In the genomic region with DNA sequence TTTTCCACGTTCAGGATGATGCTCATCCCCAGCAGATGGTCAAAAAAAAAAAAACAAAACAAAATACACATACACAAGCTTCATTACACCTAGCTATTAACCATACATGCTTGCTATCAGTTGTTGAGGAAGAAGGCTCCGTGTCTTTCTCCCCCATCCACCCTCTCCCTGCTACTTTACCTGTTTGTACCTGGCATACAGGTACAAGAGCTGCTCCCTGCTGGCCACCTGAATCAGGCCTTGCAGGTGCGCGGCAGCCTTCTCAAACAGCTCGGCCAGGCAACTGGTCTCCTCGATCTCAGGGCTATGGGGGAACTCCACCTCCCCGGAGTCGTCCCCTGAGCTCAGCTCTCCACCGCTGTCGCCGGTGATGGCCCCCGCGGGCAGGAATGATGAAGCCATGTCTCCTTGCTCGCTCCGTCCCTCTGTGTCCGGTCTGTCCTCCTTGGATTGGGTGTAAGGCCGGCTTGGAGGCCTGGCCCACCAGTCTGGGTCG, we compare ENCODE assay signal across 8 cellular contexts. TPM values are rescaled to one million over a fixed set of nuclear protein-coding genes. Genes with fewer than 3 reads are reported as not detected.
DNase-seq lines count a peak whose midpoint lies in the region; ATAC-seq and TF ChIP-seq lines count a peak whose summit lies in the region.

No MANE protein-coding gene starts in this region.

- H3K9me3 ChIP-seq in BLaER1 treated with 17β-estradiol and CSF1 and Interleukin-3, amounts not matched to agents 10 nM and 100 nM (replicated peaks in 1 of 11): no peaks in the 10 kb centered on the region
- H3K9me3 ChIP-seq in naive thymus-derived CD4-positive, alpha-beta T cell (ENCODE audit: control insufficient read depth in 2 of 3, low read length in 3 of 3): no peaks in the 10 kb centered on the region

- H3K27ac ChIP-seq in BLaER1 treated with 17β-estradiol and CSF1 and Interleukin-3, amounts not matched to agents 10 nM and 100 nM: peak overlapping the region; percentile 79 to 94 (median 89)
- H3K27ac ChIP-seq in naive thymus-derived CD4-positive, alpha-beta T cell (ENCODE audit: low read depth, low read length): peak overlapping the region; percentile 79

- peak; percentile 8 for TF ChIP-seq CTCF in choroid plexus epithelial cell (conservative IDR thresholded peaks at IDR 0.05; ENCODE audit: low read depth, low read length)

- H3K36me3 ChIP-seq in BLaER1 treated with 17β-estradiol and CSF1 and Interleukin-3, amounts not matched to agents 10 nM and 100 nM: peaks cover 5 to 32% (median 12%) of the 10 kb centered on the region in 11 experiments; a peak in 16 of 22 replicates
- H3K36me3 ChIP-seq in naive thymus-derived CD4-positive, alpha-beta T cell (ENCODE audit: control insufficient read depth in 2 of 3, insufficient read depth in 3 of 3, low read length in 3 of 3): peaks cover 0 to 4% (median 0%) of the 10 kb centered on the region in 3 experiments

- H3K9me3 Mint-ChIP-seq in naive thymus-derived CD4-positive, alpha-beta T cell: no peaks in the 10 kb centered on the region

- DNase-seq in NCI-H510A treated with DMSO at 0.1 percent for 48 hours (lab: John Stamatoyannopoulos, UW) (peak; percentile 80), choroid plexus epithelial cell (ENCODE audit: low read depth) (no peak), glomerular visceral epithelial cell (ENCODE audit: extremely low spot score) (no peak), NCI-H446 (lab: John Stamatoyannopoulos, UW) (no peak)
- no peak for DNase-seq in naive thymus-derived CD4-positive, alpha-beta T cell

- POLR2A ChIA-PET in naive thymus-derived CD4-positive, alpha-beta T cell (lab: Charles Lee): interaction anchor here (0.6 to 2.8 kb wide), 14 partner anchors 10 to 896 kb away, joined by 3 to 14 read pairs (median 3); a partner anchor contains a TSS

- H3K27ac Mint-ChIP-seq in naive thymus-derived CD4-positive, alpha-beta T cell: peak overlapping the region; percentile 91 to 99 (median 98)

- peak overlapping the region; percentile 78 to 94 (median 91) for H3K9ac ChIP-seq in BLaER1 treated with 17β-estradiol and CSF1 and Interleukin-3, amounts not matched to agents 10 nM and 100 nM

- ATAC-seq in GM18870 (IDR thresholded peaks at IDR 0.05; ENCODE audit: unreplicated experiment) (peak; percentile 22), HG03095 (IDR thresholded peaks at IDR 0.05; ENCODE audit: unreplicated experiment) (peak; percentile 34)
- ATAC-seq in naive thymus-derived CD4-positive, alpha-beta T cell: peak; percentile 19

- CTCF ChIA-PET in naive thymus-derived CD4-positive, alpha-beta T cell (lab: Charles Lee): interaction anchor here (0.7 to 2.3 kb wide), 5 partner anchors 12 to 516 kb away, joined by 3 to 20 read pairs (median 4); no protein-coding TSS in a partner anchor

- no peaks in the 10 kb centered on the region for H3K27me3 ChIP-seq in BLaER1 treated with 17β-estradiol and CSF1 and Interleukin-3, amounts not matched to agents 10 nM and 100 nM
- H3K27me3 ChIP-seq in naive thymus-derived CD4-positive, alpha-beta T cell (ENCODE audit: control insufficient read depth in 2 of 2, insufficient read depth in 2 of 2, low read length in 2 of 2): no peaks in the 10 kb centered on the region

- H3K4me1 ChIP-seq in BLaER1 treated with 17β-estradiol and CSF1 and Interleukin-3, amounts not matched to agents 10 nM and 100 nM: peaks cover 21 to 41% (median 34%) of the 10 kb centered on the region in 10 experiments
- peaks cover 10 to 18% of the 10 kb centered on the region in 2 donors for H3K4me1 ChIP-seq in naive thymus-derived CD4-positive, alpha-beta T cell (ENCODE audit: control insufficient read depth in 2 of 2, insufficient read depth in 2 of 2, low read length in 2 of 2)

- peak overlapping the region; percentile 75 to 94 (median 82) for H3K4me3 ChIP-seq in BLaER1 treated with 17β-estradiol and CSF1 and Interleukin-3, amounts not matched to agents 10 nM and 100 nM
- H3K4me3 ChIP-seq in choroid plexus epithelial cell (ENCODE audit: low read depth, low read length): peak overlapping the region; percentile 98
- H3K4me3 ChIP-seq in naive thymus-derived CD4-positive, alpha-beta T cell (ENCODE audit: low read length): peak overlapping the region; percentile 85

- intact Hi-C loops in naive thymus-derived CD4-positive, alpha-beta T cell (cut with micrococcal nuclease): loop anchor here (1.0 to 10.0 kb wide), 17 partner anchors 19 to 1777 kb away; a partner anchor contains a TSS

- H3K27me3 Mint-ChIP-seq in naive thymus-derived CD4-positive, alpha-beta T cell: peaks cover 0 to 5% (median 0%) of the 10 kb centered on the region in 5 donors

- peaks cover 0 to 4% (median 0%) of the 10 kb centered on the region in 5 donors for H3K36me3 Mint-ChIP-seq in naive thymus-derived CD4-positive, alpha-beta T cell

- peaks cover 17 to 62% (median 37%) of the 10 kb centered on the region in 7 donors for H3K4me1 Mint-ChIP-seq in naive thymus-derived CD4-positive, alpha-beta T cell

- peak overlapping the region; percentile 67 to 96 (median 91) for H3K4me2 ChIP-seq in BLaER1 treated with 17β-estradiol and CSF1 and Interleukin-3, amounts not matched to agents 10 nM and 100 nM

- peak overlapping the region; percentile 89 to 100 (median 97) for H3K4me3 Mint-ChIP-seq in naive thymus-derived CD4-positive, alpha-beta T cell

- peaks cover 0 to 45% (median 3%) of the 10 kb centered on the region in 11 experiments; a peak in 8 of 22 replicates for H4K20me1 ChIP-seq in BLaER1 treated with 17β-estradiol and CSF1 and Interleukin-3, amounts not matched to agents 10 nM and 100 nM

RNA-seq across cellular contexts. Expression of a gene that starts 0.5 kb away (rescaled TPM):
- 10 to 100 TPM; 44.2 to 75.7 (median 47.3) TPM for total RNA-seq in naive thymus-derived CD4-positive, alpha-beta T cell
- 10 to 100 TPM; 46.2 to 47.6 TPM for polyA plus RNA-seq in naive thymus-derived CD4-positive, alpha-beta T cell

RNA-seq across cellular contexts. Expression of a gene that starts 56.9 kb away (rescaled TPM):
- total RNA-seq in naive thymus-derived CD4-positive, alpha-beta T cell: not detected
- not detected for polyA plus RNA-seq in naive thymus-derived CD4-positive, alpha-beta T cell
